9 cellular contexts compared by ENCODE assay signal in genomic region chr15:73460662-73461061, GRCh38. TPM values are rescaled to one million over a fixed set of nuclear protein-coding genes. Genes with fewer than 3 reads are reported as not detected.
"Had no signal": no experiment of that assay in that cellular context is flagged by ENCODE, and none has a peak within 500 bp of the region (broad histone marks: within the 10 kb centered on the region; RNA-seq: fewer than 3 reads in every experiment).

No MANE protein-coding gene starts in this region.

- ATAC-seq: GM12878 had no signal

- H3K4me3 ChIP-seq: GM12878 had no signal

- DNase-seq: GDM1, GF-D8 had no signal

- FAIRE-seq: G401.6, GM12878, GM12891, GM12892, GM18507, GM19239 had no signal

RNA-seq across cellular contexts. Expression of gene REC114, which starts 17.7 kb away (rescaled TPM):
- total RNA-seq: G401, GM12878 had no signal
- polyA plus RNA-seq: GM12878 had no signal
